19 cellular contexts compared by ENCODE assay signal in the genomic region with DNA sequence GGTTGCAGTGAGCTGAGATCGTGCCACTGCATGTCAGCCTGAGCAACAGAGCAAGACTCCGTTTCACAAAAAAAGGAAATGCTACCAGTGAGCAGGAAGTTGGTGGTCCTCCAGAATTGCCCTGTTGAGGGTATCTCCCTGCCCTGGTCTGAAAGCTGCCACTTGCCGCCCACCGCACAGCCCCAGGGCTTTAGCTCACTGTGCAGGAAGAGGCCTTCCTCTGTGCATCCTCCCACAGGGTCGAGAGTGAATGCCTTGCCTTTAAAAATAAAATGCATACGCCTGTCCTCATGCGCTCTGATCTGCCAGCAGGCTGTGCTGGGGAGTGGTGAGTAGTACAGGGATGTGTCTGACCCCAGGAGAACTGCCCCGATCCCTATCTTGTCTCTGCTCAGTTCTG.
DNase-seq lines count a peak whose midpoint lies in the region; ATAC-seq and TF ChIP-seq lines count a peak whose summit lies in the region.
"Had no signal": no experiment of that assay in that cellular context is flagged by ENCODE, and none has a peak within 500 bp of the region (broad histone marks: within the 10 kb centered on the region; RNA-seq: fewer than 3 reads in every experiment).

No MANE protein-coding gene starts in this region.

- 0 out of 22 replicates have a peak, but pooled peaks cover 0 to 4% (median 0%) of the 10 kb centered on the region in 11 experiments for H3K27me3 ChIP-seq in BLaER1 treated with 17β-estradiol and CSF1 and Interleukin-3, amounts not matched to agents 10 nM and 100 nM
- no peaks in the 10 kb centered on the region for H3K27me3 ChIP-seq in foreskin keratinocyte
- H3K27me3 ChIP-seq: left lung, stomach, vagina had no signal

- no peaks in the 10 kb centered on the region for H3K36me3 ChIP-seq in BLaER1 treated with 17β-estradiol and CSF1 and Interleukin-3, amounts not matched to agents 10 nM and 100 nM
- H3K36me3 ChIP-seq: left lung, stomach, vagina had no signal

- TF ChIP-seq POLR2A in NB4 (IDR thresholded peaks at IDR 0.05; ENCODE audit: extremely low read depth, insufficient read length) = no peak

- H3K9ac ChIP-seq in BLaER1 treated with 17β-estradiol and CSF1 and Interleukin-3, amounts not matched to agents 10 nM and 100 nM = peak overlapping the region in 10 of 11 experiments; percentile 28 to 69 (median 48); a peak in 18 of 22 replicates
- H3K9ac ChIP-seq: parathyroid adenoma had no signal

- H3K9me3 ChIP-seq in BLaER1 treated with 17β-estradiol and CSF1 and Interleukin-3, amounts not matched to agents 10 nM and 100 nM (replicated peaks in 1 of 11) = peaks cover 0 to 9% (median 0%) of the 10 kb centered on the region in 11 experiments; a peak in 3 of 22 replicates
- H3K9me3 ChIP-seq: left lung, stomach, vagina had no signal

- H3K4me3 ChIP-seq in BLaER1 treated with 17β-estradiol and CSF1 and Interleukin-3, amounts not matched to agents 10 nM and 100 nM = peak overlapping the region in 9 of 10 experiments; percentile 30 to 63 (median 47); a peak in 18 of 20 replicates
- H3K4me3 ChIP-seq in NB4 (ENCODE audit: low read depth, low read length) = no peak overlapping the region
- H3K4me3 ChIP-seq: left lung, stomach, vagina had no signal

- ATAC-seq in GM18502 (IDR thresholded peaks at IDR 0.05; ENCODE audit: poor library complexity, unreplicated experiment) (peak; percentile 67), foreskin keratinocyte (peak; percentile 23)
- ATAC-seq: activated CD4-positive, CD25-positive, alpha-beta regulatory T cell treated with anti-CD3 and anti-CD28 coated beads, Interleukin-2, amount 50 U/mL, for 24 hours; HCT116; left lung had no signal

- peak; percentile 27 for DNase-seq in NB4 (ENCODE audit: low read depth)
- DNase-seq in foreskin keratinocyte = peak in 1 of 2 donors; percentile 47
- DNase-seq in NCI-H2196 (lab: John Stamatoyannopoulos, UW; ENCODE audit: unreplicated experiment) = no peak
- DNase-seq in stimulated activated CD4-positive, alpha-beta T cell treated with anti-CD3 and anti-CD28 coated beads, Interleukin-12 subunit alpha, Interleukin-12 subunit beta, amount 100 ng/mL, for 4 hours = no peak
- no peak for DNase-seq in stimulated activated naive CD4-positive, alpha-beta T cell (lab: John Stamatoyannopoulos, UW)
- DNase-seq in effector CD8-positive, alpha-beta T cell (lab: John Stamatoyannopoulos, UW) = no peak
- DNase-seq: activated T-cell treated with anti-CD3 and anti-CD28 coated beads, Interleukin-2, amount 50 U/mL, for 1 hour; effector memory CD4-positive, alpha-beta T cell; hippocampal formation; left lung; NCI-H1417 treated with DMSO at 0.1 percent for 48 hours; NCI-H345; stomach had no signal

- TF ChIP-seq CTCF in NB4 (IDR thresholded peaks at IDR 0.05; ENCODE audit: low read depth, low read length) (no peak), foreskin keratinocyte (conservative IDR thresholded peaks at IDR 0.05) (peak; percentile 34)

- H3K4me2 ChIP-seq in BLaER1 treated with 17β-estradiol and CSF1 and Interleukin-3, amounts not matched to agents 10 nM and 100 nM = peak overlapping the region; percentile 69 to 94 (median 89)

- H3K4me1 ChIP-seq in BLaER1 treated with 17β-estradiol and CSF1 and Interleukin-3, amounts not matched to agents 10 nM and 100 nM = peaks cover 24 to 73% (median 52%) of the 10 kb centered on the region in 10 experiments
- H3K4me1 ChIP-seq in foreskin keratinocyte = peaks cover 12% of the 10 kb centered on the region
- H3K4me1 ChIP-seq: left lung, parathyroid adenoma, stomach, vagina had no signal

- H3K27ac ChIP-seq in BLaER1 treated with 17β-estradiol and CSF1 and Interleukin-3, amounts not matched to agents 10 nM and 100 nM = peak overlapping the region in 10 of 11 experiments; percentile 18 to 78 (median 62); a peak in 18 of 22 replicates
- H3K27ac ChIP-seq in foreskin keratinocyte = no peak overlapping the region
- H3K27ac ChIP-seq: left lung, parathyroid adenoma, stomach, vagina had no signal

- H4K20me1 ChIP-seq in BLaER1 treated with 17β-estradiol and CSF1 and Interleukin-3, amounts not matched to agents 10 nM and 100 nM = no peaks in the 10 kb centered on the region
